ENCODE assay signal across 17 cellular contexts in the genomic region with DNA sequence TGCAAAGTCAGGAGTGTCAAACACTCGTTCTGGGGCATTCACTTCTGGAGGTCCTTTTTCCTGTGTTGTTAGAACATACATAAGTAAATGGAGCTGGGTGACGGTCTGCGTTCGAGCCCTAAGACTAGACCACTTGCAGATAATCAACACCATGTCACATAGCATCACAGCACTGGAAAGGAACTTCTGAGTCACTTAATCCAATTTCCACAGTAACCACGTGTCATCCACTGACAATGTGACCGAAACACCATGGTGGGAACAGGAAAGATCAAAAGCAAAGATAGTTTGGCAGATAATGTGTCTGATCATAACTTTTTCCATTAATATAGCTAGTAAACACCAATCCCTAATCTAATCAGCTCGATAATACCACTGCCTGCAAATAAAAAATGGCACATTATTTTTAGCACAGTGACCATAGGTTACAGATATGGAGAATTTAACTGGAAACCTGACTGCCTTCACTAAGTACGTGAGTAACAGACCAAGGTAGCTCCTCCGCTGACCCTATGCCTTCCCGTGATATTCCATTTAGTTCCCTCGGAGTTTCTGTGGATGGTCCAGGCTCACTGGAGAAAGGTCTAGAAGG. TPM values are rescaled to one million over a fixed set of nuclear protein-coding genes. Genes with fewer than 3 reads are reported as not detected.
DNase-seq lines count a peak whose midpoint lies in the region; ATAC-seq, FAIRE-seq and TF ChIP-seq lines count a peak whose summit lies in the region.
"Had no signal": no experiment of that assay in that cellular context is flagged by ENCODE, and none has a peak within 500 bp of the region (broad histone marks: within the 10 kb centered on the region; RNA-seq: fewer than 3 reads in every experiment).

No MANE protein-coding gene starts in this region.

- no TSS peak for BruUV-seq in HepG2 (replicated peaks; lab: Mats Ljungman, UMichigan)

- H4K20me1 ChIP-seq in HepG2 (ENCODE audit: insufficient read depth, low read length): no peaks in the 10 kb centered on the region
- H4K20me1 ChIP-seq: BLaER1 had no signal

- in situ Hi-C loops in HepG2 (cut with HindIII; ENCODE audit: extremely low pct_ligation_motif_present, low pct_unique_long_range_greater_than_20kb): loop anchor here (5.0 kb wide), 1 partner anchor 42 kb away; a partner anchor contains a TSS

- CTCF ChIA-PET in HepG2 (lab: Yijun Ruan, JAX; ENCODE audit: low intra/inter-chr PET ratio, low total read pairs): no interaction called here
- CTCF ChIA-PET in activated CD8-positive, alpha-beta T cell treated with anti-CD3 and anti-CD28 coated beads, Interleukin-2, amount 10 ng/mL, durations not matched to agents 7 days and 5 days (lab: Charles Lee): interaction anchor here (0.9 to 1.0 kb wide), 3 partner anchors 9 to 46 kb away, joined by 3 to 5 read pairs (median 3); no protein-coding TSS in a partner anchor

- no peak for TF ChIP-seq RAD21 in HepG2 (CRISPR knock-in tag; IDR thresholded peaks at IDR 0.05)

- H3K4me2 ChIP-seq in HepG2 (ENCODE audit: low read depth, low read length): no peak overlapping the region
- H3K4me2 ChIP-seq: BLaER1 had no signal

- TF ChIP-seq CTCF in right lobe of liver (IDR thresholded peaks at IDR 0.05) (no peak), HepG2 (CRISPR knock-in tag; IDR thresholded peaks at IDR 0.05) (no peak)

- POLR2A ChIA-PET in HepG2 (lab: Yijun Ruan, JAX): no interaction called here
- POLR2A ChIA-PET in activated CD8-positive, alpha-beta T cell treated with anti-CD3 and anti-CD28 coated beads, Interleukin-2, amount 10 ng/mL, durations not matched to agents 7 days and 5 days (lab: Charles Lee): no interaction called here

- WGBS in right lobe of liver (ENCODE audit: insufficient coverage, low coverage, low lambda C conversion rate, missing lambda C conversion rate): 63% methylated on average over 11 of the region's 11 CpGs
- WGBS in HepG2 (ENCODE audit: low lambda C conversion rate): 86% methylated on average over 11 of the region's 11 CpGs

- no peak for TF ChIP-seq POLR2A in right lobe of liver (IDR thresholded peaks at IDR 0.05)
- no peak for TF ChIP-seq POLR2A in HepG2 (IDR thresholded peaks at IDR 0.05; ENCODE audit: insufficient read depth in 1 of 2, low read depth in 2 of 2, low read length in 2 of 2)

- no peaks in the 10 kb centered on the region for H3K27me3 ChIP-seq in right lobe of liver
- no peaks in the 10 kb centered on the region for H3K27me3 ChIP-seq in HepG2 (ENCODE audit: control insufficient read depth in 1 of 2, insufficient read depth in 2 of 2, low read length in 2 of 2)
- H3K27me3 ChIP-seq: BLaER1 had no signal

- H3K36me3 Mint-ChIP-seq in activated CD8-positive, alpha-beta T cell treated with anti-CD3 and anti-CD28 coated beads, Interleukin-2, amount 10 ng/mL, durations not matched to agents 7 days and 5 days (ENCODE audit: low read depth): no peaks in the 10 kb centered on the region

- ATAC-seq in right lobe of liver (peak in 3 of 4 donors; percentile 26 to 53 (median 26)), HepG2 (no peak), left lobe of liver (no peak)
- ATAC-seq in activated CD8-positive, alpha-beta T cell treated with anti-CD3 and anti-CD28 coated beads, Interleukin-2, amount 10 ng/mL, durations not matched to agents 7 days and 5 days: peak; percentile 38
- ATAC-seq in stimulated activated naive CD8-positive, alpha-beta T cell treated with anti-CD3 and anti-CD28 coated beads, Interleukin-15, amount 100 ng/mL, for 72 hours: peak; percentile 83

- no peak overlapping the region for H2AFZ ChIP-seq in HepG2 (ENCODE audit: low read length)

- H3K4me1 Mint-ChIP-seq in activated CD8-positive, alpha-beta T cell treated with anti-CD3 and anti-CD28 coated beads, Interleukin-2, amount 10 ng/mL, durations not matched to agents 7 days and 5 days (ENCODE audit: low read depth): peaks cover 30% of the 10 kb centered on the region
- peaks cover 45% of the 10 kb centered on the region for H3K4me1 Mint-ChIP-seq in stimulated activated naive CD8-positive, alpha-beta T cell treated with anti-CD3 and anti-CD28 coated beads, Interleukin-15, amount 100 ng/mL, for 72 hours

- H3K4me3 ChIP-seq in right lobe of liver: no peak overlapping the region
- no peak overlapping the region for H3K4me3 ChIP-seq in HepG2 (replicated peaks in 1 of 3; ENCODE audit: insufficient read depth in 1 of 3, low read depth in 2 of 3, low read length in 3 of 3)
- H3K4me3 ChIP-seq: BLaER1 had no signal

- TF ChIP-seq EP300 in HepG2 (IDR thresholded peaks at IDR 0.05; ENCODE audit: low read depth in 2 of 2, low read length in 2 of 2) (no peak), HepG2 (CRISPR knock-in tag; IDR thresholded peaks at IDR 0.05; ENCODE audit: borderline replicate concordance) (no peak)

- H3K27ac ChIP-seq in right lobe of liver: no peak overlapping the region
- H3K27ac ChIP-seq in HepG2 (ENCODE audit: extremely low read length, insufficient read depth, low read length): no peak overlapping the region
- H3K27ac ChIP-seq: BLaER1 had no signal

- no peak overlapping the region for H3K9ac ChIP-seq in HepG2 (ENCODE audit: insufficient read depth, low read depth, low read length)
- H3K9ac ChIP-seq: BLaER1 had no signal

- H3K9me3 ChIP-seq in right lobe of liver (no peaks in the 10 kb centered on the region), HepG2 (ENCODE audit: low read length) (no peaks in the 10 kb centered on the region)
- H3K9me3 ChIP-seq: BLaER1 had no signal

- H3K4me1 ChIP-seq in right lobe of liver (no peaks in the 10 kb centered on the region), HepG2 (ENCODE audit: insufficient read depth, low read length) (peaks cover 22% of the 10 kb centered on the region)

- intact Hi-C loops in right lobe of liver (cut with DNase I): no loop called here
- intact Hi-C loops in HepG2 (cut with micrococcal nuclease; ENCODE audit: unreplicated experiment): no loop called here

- no peaks in the 10 kb centered on the region for H3K79me2 ChIP-seq in HepG2 (ENCODE audit: insufficient read depth, low read length)

- no peak overlapping the region for H3K27ac Mint-ChIP-seq in activated CD8-positive, alpha-beta T cell treated with anti-CD3 and anti-CD28 coated beads, Interleukin-2, amount 10 ng/mL, durations not matched to agents 7 days and 5 days
- peak overlapping the region; percentile 54 to 83 for H3K27ac Mint-ChIP-seq in stimulated activated naive CD8-positive, alpha-beta T cell treated with anti-CD3 and anti-CD28 coated beads, Interleukin-15, amount 100 ng/mL, for 72 hours

- DNase-seq in right lobe of liver (no peak), HepG2 (ENCODE audit: low spot score) (no peak), iris pigment epithelial cell (ENCODE audit: low read depth) (peak; percentile 42), NCI-H1436 (lab: John Stamatoyannopoulos, UW) (no peak), left lobe of liver (ENCODE audit: low spot score) (no peak), NCI-H446 (lab: John Stamatoyannopoulos, UW) (no peak)
- peak; percentile 32 for DNase-seq in activated CD8-positive, alpha-beta T cell treated with anti-CD3 and anti-CD28 coated beads, Interleukin-2, amount 10 ng/mL, durations not matched to agents 7 days and 5 days
- DNase-seq in stimulated activated naive CD8-positive, alpha-beta T cell treated with anti-CD3 and anti-CD28 coated beads, Interleukin-15, amount 100 ng/mL, for 72 hours: peak in 1 of 2 donors; percentile 41
- DNase-seq: activated effector memory CD4-positive, alpha-beta T cell treated with anti-CD3 and anti-CD28 coated beads, Interleukin-2, amount 50 U/mL, for 16 hours; hippocampal formation; NCI-H1417; NCI-H446 treated with DMSO at 0.1 percent for 48 hours; RPMI8226; stimulated activated CD4-positive, alpha-beta T cell treated with anti-CD3 and anti-CD28 coated beads, Interleukin-4, amount 100 ng/mL, for 4 hours had no signal

- H3K27me3 Mint-ChIP-seq in activated CD8-positive, alpha-beta T cell treated with anti-CD3 and anti-CD28 coated beads, Interleukin-2, amount 10 ng/mL, durations not matched to agents 7 days and 5 days (ENCODE audit: low read depth): no peaks in the 10 kb centered on the region
- H3K27me3 Mint-ChIP-seq in stimulated activated naive CD8-positive, alpha-beta T cell treated with anti-CD3 and anti-CD28 coated beads, Interleukin-15, amount 100 ng/mL, for 72 hours: no peaks in the 10 kb centered on the region

- H3K9me3 Mint-ChIP-seq in activated CD8-positive, alpha-beta T cell treated with anti-CD3 and anti-CD28 coated beads, Interleukin-2, amount 10 ng/mL, durations not matched to agents 7 days and 5 days (ENCODE audit: insufficient read depth): no peaks in the 10 kb centered on the region
- H3K9me3 Mint-ChIP-seq in stimulated activated naive CD8-positive, alpha-beta T cell treated with anti-CD3 and anti-CD28 coated beads, Interleukin-15, amount 100 ng/mL, for 72 hours: no peaks in the 10 kb centered on the region

- no peak for FAIRE-seq in HepG2 (lab: Jason Lieb, UNC)
- FAIRE-seq: bronchial epithelial cell, HTR-8/SVneo had no signal

- H3K4me3 Mint-ChIP-seq in activated CD8-positive, alpha-beta T cell treated with anti-CD3 and anti-CD28 coated beads, Interleukin-2, amount 10 ng/mL, durations not matched to agents 7 days and 5 days: no peak overlapping the region
- peak overlapping the region; percentile 9 to 21 for H3K4me3 Mint-ChIP-seq in stimulated activated naive CD8-positive, alpha-beta T cell treated with anti-CD3 and anti-CD28 coated beads, Interleukin-15, amount 100 ng/mL, for 72 hours

- H3K36me3 ChIP-seq in right lobe of liver (no peaks in the 10 kb centered on the region), HepG2 (replicated peaks in 1 of 2; ENCODE audit: control insufficient read depth in 1 of 2, insufficient read depth in 2 of 2, low read length in 2 of 2) (no peaks in the 10 kb centered on the region)
- H3K36me3 ChIP-seq: BLaER1 had no signal

RNA-seq across cellular contexts. Expression of a gene that starts 34.8 kb away (rescaled TPM):
- total RNA-seq in right lobe of liver (10 to 100 TPM; 15.8 to 36.8 (median 20.7) TPM), HepG2 (2016; rRNA removed; fragmentation: Illumina TruSeq; extraction: Trizol) (88.9 and 90.3 TPM in 2 replicates), left lobe of liver (16.5 TPM)
- 14.5 and 15.0 TPM in 2 replicates for total RNA-seq in HepG2 (2016; cell fraction: cytosol; rRNA removed; fragmentation: Illumina TruSeq; extraction: Trizol; ENCODE audit: low read depth)
- 82.7 and 90.1 TPM in 2 replicates for total RNA-seq in HepG2 (2016; cell fraction: insoluble cytoplasmic fraction; rRNA removed; fragmentation: Illumina TruSeq; extraction: Trizol)
- total RNA-seq in HepG2 (2016; cell fraction: membrane; rRNA removed; fragmentation: Illumina TruSeq; extraction: Trizol): 49.2 and 50.7 TPM in 2 replicates
- 48.4 and 54.7 TPM in 2 replicates for total RNA-seq in HepG2 (2016; cell fraction: nucleus; rRNA removed; fragmentation: Illumina TruSeq; extraction: Trizol)
- polyA plus RNA-seq in HepG2 (2011; rRNA removed): 73.4 and 77.7 TPM in 2 replicates
- 83.3 and 106 TPM in 2 replicates for polyA plus RNA-seq in HepG2 (2011; cell fraction: cytosol; rRNA removed)
- 69.3 and 70.9 TPM in 2 replicates for polyA plus RNA-seq in HepG2 (2011; cell fraction: nucleus; rRNA removed)
- polyA plus RNA-seq in HepG2 (2012): 57.7 and 65.4 TPM in 2 replicates
- polyA plus RNA-seq in HepG2 (2016; cell fraction: cytosol; fragmentation: Illumina TruSeq; extraction: Trizol; ENCODE audit: low read depth): 15.1 and 16.9 TPM in 2 replicates
- 96.1 and 98.5 TPM in 2 replicates for polyA plus RNA-seq in HepG2 (2016; cell fraction: insoluble cytoplasmic fraction; fragmentation: Illumina TruSeq; extraction: Trizol; ENCODE audit: low read depth)
- 36.1 and 39.8 TPM in 2 replicates for polyA plus RNA-seq in HepG2 (2016; cell fraction: membrane; fragmentation: Illumina TruSeq; extraction: Trizol; ENCODE audit: low read depth)
- 90.6 and 97.4 TPM in 2 replicates for polyA plus RNA-seq in HepG2 (2016; cell fraction: nucleus; fragmentation: Illumina TruSeq; extraction: Trizol; ENCODE audit: insufficient read depth, low read depth)
- 73.1 and 84.7 TPM in 2 replicates for polyA minus RNA-seq in HepG2 (2011; rRNA and poly(A)+ RNA removed; ENCODE audit: low replicate concordance)
- polyA minus RNA-seq in HepG2 (2011; cell fraction: cytosol; rRNA and poly(A)+ RNA removed): 32.4 and 32.5 TPM in 2 replicates
- 39.9 and 43.4 TPM in 2 replicates for polyA minus RNA-seq in HepG2 (2011; cell fraction: nucleus; rRNA and poly(A)+ RNA removed)
- 10 to 100 TPM; 48.2 to 49.6 TPM for total RNA-seq in activated CD8-positive, alpha-beta T cell treated with anti-CD3 and anti-CD28 coated beads, Interleukin-2, amount 10 ng/mL, durations not matched to agents 7 days and 5 days

RNA-seq across cellular contexts. Expression of a gene that starts 41.6 kb away (rescaled TPM):
- total RNA-seq in right lobe of liver (10 to 100 TPM in 5 of 6 experiments, 1 to 10 TPM in 1; 7.2 to 44.6 (median 25.2) TPM), HepG2 (2016; rRNA removed; fragmentation: Illumina TruSeq; extraction: Trizol) (41.4 and 60.1 TPM in 2 replicates), left lobe of liver (9.5 TPM)
- total RNA-seq in HepG2 (2016; cell fraction: cytosol; rRNA removed; fragmentation: Illumina TruSeq; extraction: Trizol; ENCODE audit: low read depth): 22.9 and 24.8 TPM in 2 replicates
- 40.1 and 52.3 TPM in 2 replicates for total RNA-seq in HepG2 (2016; cell fraction: insoluble cytoplasmic fraction; rRNA removed; fragmentation: Illumina TruSeq; extraction: Trizol)
- total RNA-seq in HepG2 (2016; cell fraction: membrane; rRNA removed; fragmentation: Illumina TruSeq; extraction: Trizol): 38.4 and 42.1 TPM in 2 replicates
- 23.4 and 26.0 TPM in 2 replicates for total RNA-seq in HepG2 (2016; cell fraction: nucleus; rRNA removed; fragmentation: Illumina TruSeq; extraction: Trizol)
- polyA plus RNA-seq in HepG2 (2011; rRNA removed): 48.7 and 60.5 TPM in 2 replicates
- 35.1 and 50.0 TPM in 2 replicates for polyA plus RNA-seq in HepG2 (2011; cell fraction: cytosol; rRNA removed)
- 16.6 and 20.7 TPM in 2 replicates for polyA plus RNA-seq in HepG2 (2011; cell fraction: nucleus; rRNA removed)
- 55.8 and 68.9 TPM in 2 replicates for polyA plus RNA-seq in HepG2 (2012)
- polyA plus RNA-seq in HepG2 (2016; cell fraction: cytosol; fragmentation: Illumina TruSeq; extraction: Trizol; ENCODE audit: low read depth): 37.2 and 40.1 TPM in 2 replicates
- polyA plus RNA-seq in HepG2 (2016; cell fraction: insoluble cytoplasmic fraction; fragmentation: Illumina TruSeq; extraction: Trizol; ENCODE audit: low read depth): 67.5 and 71.1 TPM in 2 replicates
- polyA plus RNA-seq in HepG2 (2016; cell fraction: membrane; fragmentation: Illumina TruSeq; extraction: Trizol; ENCODE audit: low read depth): 42.6 and 44.3 TPM in 2 replicates
- 39.9 and 41.4 TPM in 2 replicates for polyA plus RNA-seq in HepG2 (2016; cell fraction: nucleus; fragmentation: Illumina TruSeq; extraction: Trizol; ENCODE audit: insufficient read depth, low read depth)
- polyA minus RNA-seq in HepG2 (2011; rRNA and poly(A)+ RNA removed; ENCODE audit: low replicate concordance): 29.1 and 31.0 TPM in 2 replicates
- 46.4 and 51.7 TPM in 2 replicates for polyA minus RNA-seq in HepG2 (2011; cell fraction: cytosol; rRNA and poly(A)+ RNA removed)
- polyA minus RNA-seq in HepG2 (2011; cell fraction: nucleus; rRNA and poly(A)+ RNA removed): 32.6 and 44.3 TPM in 2 replicates
- total RNA-seq in activated CD8-positive, alpha-beta T cell treated with anti-CD3 and anti-CD28 coated beads, Interleukin-2, amount 10 ng/mL, durations not matched to agents 7 days and 5 days: 10 to 100 TPM; 55.1 to 57.1 TPM

RNA-seq across cellular contexts. Expression of a gene that starts 49.3 kb away (rescaled TPM):
- total RNA-seq in right lobe of liver: under 1 TPM in 5 of 6 experiments, not detected in 1; 0.22 to 0.46 (median 0.27) TPM
- 0.15 and 0.29 TPM in 2 replicates for total RNA-seq in HepG2 (2016; rRNA removed; fragmentation: Illumina TruSeq; extraction: Trizol)
- 0.09 and 0.10 TPM in 2 replicates for total RNA-seq in HepG2 (2016; cell fraction: cytosol; rRNA removed; fragmentation: Illumina TruSeq; extraction: Trizol; ENCODE audit: low read depth)
- total RNA-seq in HepG2 (2016; cell fraction: insoluble cytoplasmic fraction; rRNA removed; fragmentation: Illumina TruSeq; extraction: Trizol): 0.16 and 0.32 TPM in 2 replicates
- total RNA-seq in HepG2 (2016; cell fraction: membrane; rRNA removed; fragmentation: Illumina TruSeq; extraction: Trizol): 0.03 and 0.10 TPM in 2 replicates
- 0.31 and 0.34 TPM in 2 replicates for total RNA-seq in HepG2 (2016; cell fraction: nucleus; rRNA removed; fragmentation: Illumina TruSeq; extraction: Trizol)
- polyA plus RNA-seq in HepG2 (2011; rRNA removed): 0.26 and 0.46 TPM in 2 replicates
- polyA plus RNA-seq in HepG2 (2011; cell fraction: cytosol; rRNA removed): 0.07 and 0.17 TPM in 2 replicates
- 1.3 and 2.2 TPM in 2 replicates for polyA plus RNA-seq in HepG2 (2011; cell fraction: nucleus; rRNA removed)
- polyA plus RNA-seq in HepG2 (2012): 0.49 and 0.50 TPM in 2 replicates
- 0.02 TPM in 1 of 2 replicates, not detected in the other for polyA plus RNA-seq in HepG2 (2016; cell fraction: cytosol; fragmentation: Illumina TruSeq; extraction: Trizol; ENCODE audit: low read depth)
- polyA plus RNA-seq in HepG2 (2016; cell fraction: insoluble cytoplasmic fraction; fragmentation: Illumina TruSeq; extraction: Trizol; ENCODE audit: low read depth): 0.11 and 0.14 TPM in 2 replicates
- 0.06 and 0.08 TPM in 2 replicates for polyA plus RNA-seq in HepG2 (2016; cell fraction: membrane; fragmentation: Illumina TruSeq; extraction: Trizol; ENCODE audit: low read depth)
- 0.44 and 0.70 TPM in 2 replicates for polyA plus RNA-seq in HepG2 (2016; cell fraction: nucleus; fragmentation: Illumina TruSeq; extraction: Trizol; ENCODE audit: insufficient read depth, low read depth)
- 0.10 and 0.33 TPM in 2 replicates for polyA minus RNA-seq in HepG2 (2011; rRNA and poly(A)+ RNA removed; ENCODE audit: low replicate concordance)
- 0.09 TPM in 1 of 2 replicates, not detected in the other for polyA minus RNA-seq in HepG2 (2011; cell fraction: cytosol; rRNA and poly(A)+ RNA removed)
- polyA minus RNA-seq in HepG2 (2011; cell fraction: nucleus; rRNA and poly(A)+ RNA removed): 0.64 and 0.87 TPM in 2 replicates
- under 1 TPM; 0.13 to 0.26 TPM for total RNA-seq in activated CD8-positive, alpha-beta T cell treated with anti-CD3 and anti-CD28 coated beads, Interleukin-2, amount 10 ng/mL, durations not matched to agents 7 days and 5 days
- 0.25 TPM for total RNA-seq in left lobe of liver

Comparison
In these comparisons a context has a peak if more than half of its experiments do, and no peak if none do; other contexts are left out.
1. ATAC-seq: peak in right lobe of liver (3 of 4), activated CD8-positive, alpha-beta T cell treated with anti-CD3 and anti-CD28 coated beads, Interleukin-2, amount 10 ng/mL, durations not matched to agents 7 days and 5 days (single experiment) and stimulated activated naive CD8-positive, alpha-beta T cell treated with anti-CD3 and anti-CD28 coated beads, Interleukin-15, amount 100 ng/mL, for 72 hours (single experiment); none in HepG2 (single experiment) and left lobe of liver (single experiment).
2. DNase-seq: peak in activated CD8-positive, alpha-beta T cell treated with anti-CD3 and anti-CD28 coated beads, Interleukin-2, amount 10 ng/mL, durations not matched to agents 7 days and 5 days (single experiment) and iris pigment epithelial cell (single experiment); none in right lobe of liver (0 of 3), HepG2 (single experiment), NCI-H1436 (single experiment), left lobe of liver (single experiment) and NCI-H446 (0 of 2).